Comparison of ENCODE assay signal across 20 cellular contexts in genomic region chr2:207095963-207096362, GRCh38.
A peak's percentile ranks its signal among the peaks of the same experiment; 100 is the strongest.
DNase-seq lines count a peak whose midpoint lies in the region; ATAC-seq, FAIRE-seq and TF ChIP-seq lines count a peak whose summit lies in the region.
"Had no signal": no experiment of that assay in that cellular context is flagged by ENCODE, and none has a peak within 500 bp of the region (broad histone marks: within the 10 kb centered on the region; RNA-seq: fewer than 3 reads in every experiment).

No MANE protein-coding gene starts in this region.

- H3K4me1 Mint-ChIP-seq in activated naive CD4-positive, alpha-beta T cell treated with anti-CD3 and anti-CD28 coated beads, Interleukin-2, amount 50 U/mL, for 24 hours = peaks cover 58% of the 10 kb centered on the region
- peaks cover 27% of the 10 kb centered on the region in 2 donors for H3K4me1 Mint-ChIP-seq in stimulated activated naive B cell treated with anti-CD40 and anti-IgM and Interleukin-4, amounts not matched to agents 10 μg/mL and 1 μg/mL and 100 μg/mL, for 72 hours

- H3K27ac ChIP-seq in left ventricle myocardium inferior (replicated peaks) = peak overlapping the region; percentile 78
- H3K27ac ChIP-seq: 22Rv1 had no signal

- H3K36me3 Mint-ChIP-seq in activated naive CD4-positive, alpha-beta T cell treated with anti-CD3 and anti-CD28 coated beads, Interleukin-2, amount 50 U/mL, for 24 hours = peaks cover 11% of the 10 kb centered on the region
- H3K36me3 Mint-ChIP-seq in stimulated activated naive B cell treated with anti-CD40 and anti-IgM and Interleukin-4, amounts not matched to agents 10 μg/mL and 1 μg/mL and 100 μg/mL, for 72 hours = peaks cover 26 to 56% of the 10 kb centered on the region in 2 donors

- no peak overlapping the region for H3K4me3 ChIP-seq in bronchial epithelial cell (ENCODE audit: low read depth, low read length)
- peak overlapping the region; percentile 22 for H3K4me3 ChIP-seq in left ventricle myocardium inferior
- H3K4me3 ChIP-seq: K562 had no signal

- no peak for DNase-seq in activated naive CD4-positive, alpha-beta T cell treated with anti-CD3 and anti-CD28 coated beads, Interleukin-2, amount 50 U/mL, for 16 hours
- no peak for DNase-seq in bronchial epithelial cell (ENCODE audit: low read depth)
- DNase-seq in left ventricle myocardium inferior = no peak
- DNase-seq in stimulated activated naive B cell treated with anti-CD40 and anti-IgM and Interleukin-4, amounts not matched to agents 10 μg/mL and 1 μg/mL and 100 μg/mL, for 72 hours = no peak
- no peak for DNase-seq in activated CD4-positive, alpha-beta T cell treated with anti-CD3 and anti-CD28 coated beads, Interleukin-2, amount 50 U/mL, for 1 hour
- DNase-seq in activated T-cell treated with anti-CD3 and anti-CD28 coated beads, Interleukin-2, amount 50 U/mL, for 1 hour = no peak
- DNase-seq: Caco-2, DMS153, HFFc6, MV-4-11, NCI-H1694 treated with DMSO at 0.1 percent for 48 hours, NCI-H510A treated with DMSO at 0.1 percent for 48 hours, NCI-H774, SHP77 treated with DMSO at 0.1 percent for 48 hours had no signal

- no peaks in the 10 kb centered on the region for H3K27me3 Mint-ChIP-seq in activated naive CD4-positive, alpha-beta T cell treated with anti-CD3 and anti-CD28 coated beads, Interleukin-2, amount 50 U/mL, for 24 hours
- no peaks in the 10 kb centered on the region for H3K27me3 Mint-ChIP-seq in stimulated activated naive B cell treated with anti-CD40 and anti-IgM and Interleukin-4, amounts not matched to agents 10 μg/mL and 1 μg/mL and 100 μg/mL, for 72 hours

- H3K36me3 ChIP-seq in bronchial epithelial cell (ENCODE audit: control insufficient read depth, insufficient read depth, low read length) (peaks cover 12% of the 10 kb centered on the region), left ventricle myocardium inferior (no peaks in the 10 kb centered on the region)

- H3K9me3 Mint-ChIP-seq in activated naive CD4-positive, alpha-beta T cell treated with anti-CD3 and anti-CD28 coated beads, Interleukin-2, amount 50 U/mL, for 24 hours = no peaks in the 10 kb centered on the region
- peaks cover 4 to 5% of the 10 kb centered on the region in 2 donors for H3K9me3 Mint-ChIP-seq in stimulated activated naive B cell treated with anti-CD40 and anti-IgM and Interleukin-4, amounts not matched to agents 10 μg/mL and 1 μg/mL and 100 μg/mL, for 72 hours
- H3K9me3 Mint-ChIP-seq: HFFc6 had no signal

- H3K4me3 Mint-ChIP-seq in activated naive CD4-positive, alpha-beta T cell treated with anti-CD3 and anti-CD28 coated beads, Interleukin-2, amount 50 U/mL, for 24 hours = no peak overlapping the region
- H3K4me3 Mint-ChIP-seq in stimulated activated naive B cell treated with anti-CD40 and anti-IgM and Interleukin-4, amounts not matched to agents 10 μg/mL and 1 μg/mL and 100 μg/mL, for 72 hours = no peak overlapping the region
- H3K4me3 Mint-ChIP-seq: CD14-positive monocyte, HFFc6 had no signal

- H3K4me1 ChIP-seq in left ventricle myocardium inferior = peaks cover 81% of the 10 kb centered on the region
- H3K4me1 ChIP-seq: Caco-2 had no signal

- peak overlapping the region; percentile 56 for H3K27ac Mint-ChIP-seq in activated naive CD4-positive, alpha-beta T cell treated with anti-CD3 and anti-CD28 coated beads, Interleukin-2, amount 50 U/mL, for 24 hours
- H3K27ac Mint-ChIP-seq in stimulated activated naive B cell treated with anti-CD40 and anti-IgM and Interleukin-4, amounts not matched to agents 10 μg/mL and 1 μg/mL and 100 μg/mL, for 72 hours = peak overlapping the region; percentile 56
- H3K27ac Mint-ChIP-seq: HFFc6 had no signal

- TF ChIP-seq CTCF in bronchial epithelial cell (IDR thresholded peaks at IDR 0.05; ENCODE audit: insufficient read depth, low read length, severe bottlenecking) (no peak), left ventricle myocardium inferior (IDR thresholded peaks at IDR 0.05; ENCODE audit: borderline replicate concordance) (no peak)

- intact Hi-C loops in left ventricle myocardium inferior (cut with micrococcal nuclease) = no loop called here

- H3K27me3 ChIP-seq in bronchial epithelial cell (ENCODE audit: control insufficient read depth, insufficient read depth, low read length) = no peaks in the 10 kb centered on the region
- no peaks in the 10 kb centered on the region for H3K27me3 ChIP-seq in left ventricle myocardium inferior (ENCODE audit: low read depth)

- no peak for ATAC-seq in stimulated activated naive B cell treated with anti-CD40 and anti-IgM and Interleukin-4, amounts not matched to agents 10 μg/mL and 1 μg/mL and 100 μg/mL, for 72 hours (replicated peaks)
- no peak for ATAC-seq in GM21447 (IDR thresholded peaks at IDR 0.05; ENCODE audit: unreplicated experiment)
- ATAC-seq: K562 had no signal

- no peaks in the 10 kb centered on the region for H3K9me3 ChIP-seq in left ventricle myocardium inferior (replicated peaks)

- FAIRE-seq in bronchial epithelial cell (lab: Jason Lieb, UNC) = peak; percentile 18
- FAIRE-seq: GM12891, K562 had no signal
